ENCODE assay signal across 8 cellular contexts in genomic region chr18:12911025-12911927, GRCh38. TPM values are rescaled to one million over a fixed set of nuclear protein-coding genes. Genes with fewer than 3 reads are reported as not detected.
DNase-seq lines count a peak whose midpoint lies in the region; FAIRE-seq and TF ChIP-seq lines count a peak whose summit lies in the region.

No MANE protein-coding gene starts in this region.

- H4K8ac ChIP-seq in H1 (ENCODE audit: extremely low read depth, insufficient read depth, low read length), result peak overlapping the region; percentile 59

- no peak overlapping the region; the same call in 1 of the 2 replicates for H2AFZ ChIP-seq in H1 (ENCODE audit: low read length)
- peak overlapping the region; percentile 84 for H2AFZ ChIP-seq in osteoblast (ENCODE audit: low read length)

- H2BK12ac ChIP-seq in H1 (ENCODE audit: low read depth, low read length), result no peak overlapping the region

- H3K79me2 ChIP-seq in H1 (ENCODE audit: control insufficient read depth in 1 of 2, insufficient read depth in 2 of 2, low read length in 2 of 2) (no peaks in the 10 kb centered on the region), osteoblast (ENCODE audit: insufficient read depth, low read length) (no peaks in the 10 kb centered on the region)

- TF ChIP-seq CTCF in H1 (IDR thresholded peaks at IDR 0.05; ENCODE audit: control extremely low read depth in 1 of 3, insufficient read depth in 1 of 3, low read depth in 1 of 3, low read length in 3 of 3) (no peak), osteoblast (IDR thresholded peaks at IDR 0.05; ENCODE audit: extremely low read depth, low read depth, low read length) (no peak), thyroid gland (IDR thresholded peaks at IDR 0.05) (no peak)

- POLR2A ChIA-PET in CD8-positive, alpha-beta memory T cell (lab: Charles Lee), result interaction anchor here (0.9 to 2.4 kb wide), 3 partner anchors 10 to 534 kb away, joined by 7 to 9 read pairs (median 7); partner anchors contain the start of genes AFG3L2 and PTPN2
- POLR2A ChIA-PET in H1 (lab: Charles Lee; ENCODE audit: partially characterized antibody), result interaction anchor here (0.6 to 1.9 kb wide), 8 partner anchors 11 to 535 kb away, joined by 3 to 8 read pairs (median 4); partner anchors contain the start of genes CEP192, CEP76 and PSMG2

- TF ChIP-seq EP300 in H1 (IDR thresholded peaks at IDR 0.05; ENCODE audit: borderline replicate concordance in 1 of 2, low read depth in 2 of 2, low read length in 2 of 2), result no peak

- no peaks in the 10 kb centered on the region for H3K23me2 ChIP-seq in H1 (ENCODE audit: low read depth, low read length)

- TF ChIP-seq RAD21 in H1 (IDR thresholded peaks at IDR 0.05 in 1 of 2, conservative IDR thresholded peaks at IDR 0.05 in 1 of 2; ENCODE audit: low read depth in 2 of 2, low read length in 2 of 2), result no peak

- peaks cover 0 to 8% (median 0%) of the 10 kb centered on the region in 3 donors for H3K36me3 Mint-ChIP-seq in CD8-positive, alpha-beta memory T cell

- peak overlapping the region; percentile 39 for H3K4me3 ChIP-seq in CD8-positive, alpha-beta memory T cell (ENCODE audit: low read length)
- H3K4me3 ChIP-seq in H1 (ENCODE audit: extremely low read depth in 1 of 4, insufficient read depth in 2 of 4, low read depth in 3 of 4, low read length in 4 of 4) (peak overlapping the region in 1 of 4 experiments; percentile 25; a peak in 1 of 8 replicates), osteoblast (ENCODE audit: insufficient read depth, low read length) (no peak overlapping the region), thyroid gland (replicated peaks in 1 of 3) (peak overlapping the region in 1 of 3 donors; percentile 10)

- H3K27me3 Mint-ChIP-seq in CD8-positive, alpha-beta memory T cell, result no peaks in the 10 kb centered on the region

- H3K79me1 ChIP-seq in H1 (ENCODE audit: low read depth, low read length), result no peaks in the 10 kb centered on the region

- 0 out of 2 replicates have a peak overlapping the region, but pooled peaks have one; percentile 8 for H2BK15ac ChIP-seq in H1 (ENCODE audit: low read length)

- CTCF ChIA-PET in CD8-positive, alpha-beta memory T cell (lab: Charles Lee), result interaction anchor here (0.9 to 1.8 kb wide), 6 partner anchors 10 to 189 kb away, joined by 3 to 6 read pairs (median 4); no protein-coding TSS in a partner anchor
- CTCF ChIA-PET in H1 (lab: Charles Lee; ENCODE audit: partially characterized antibody), result interaction anchor here (0.7 to 1.7 kb wide), 9 partner anchors 9 to 519 kb away, joined by 3 to 5 read pairs (median 4); no protein-coding TSS in a partner anchor

- H3K27me3 ChIP-seq in CD8-positive, alpha-beta memory T cell (ENCODE audit: insufficient read depth, low read length, poor library complexity, severe bottlenecking), result no peaks in the 10 kb centered on the region
- H3K27me3 ChIP-seq in H1 (replicated peaks in 1 of 4; ENCODE audit: control insufficient read depth in 3 of 4, extremely low read depth in 1 of 4, insufficient read depth in 3 of 4, low read length in 3 of 4), result peaks cover 0 to 18% (median 6%) of the 10 kb centered on the region in 4 experiments; a peak in 4 of 7 replicates
- no peaks in the 10 kb centered on the region for H3K27me3 ChIP-seq in osteoblast (ENCODE audit: insufficient read depth, low read length)
- no peaks in the 10 kb centered on the region for H3K27me3 ChIP-seq in thyroid gland

- intact Hi-C loops in thyroid gland (cut with DNase I), result no loop called here

- H3K27ac ChIP-seq in CD8-positive, alpha-beta memory T cell (ENCODE audit: low read depth, low read length), result no peak overlapping the region
- H3K27ac ChIP-seq in H1 (ENCODE audit: low read depth, low read length) (no peak overlapping the region), osteoblast (ENCODE audit: low read depth, low read length) (no peak overlapping the region), thyroid gland (peak overlapping the region in 1 of 3 donors; percentile 25)

- no peak for FAIRE-seq in H1 (lab: Jason Lieb, UNC)

- no peak overlapping the region for H4K5ac ChIP-seq in H1 (ENCODE audit: insufficient read length, low read depth, low read length)

- peaks cover 4 to 14% (median 10%) of the 10 kb centered on the region in 5 donors for H3K9me3 Mint-ChIP-seq in CD8-positive, alpha-beta memory T cell

- H2BK120ac ChIP-seq in H1 (replicated peaks; ENCODE audit: low read depth, low read length), result no peak overlapping the region

- 71% methylated on average over 61 of the region's 75 CpGs; no CpG with 5 or more reads in 1 of the 2 experiments for whole genome bisulfite sequencing in H1 (ENCODE audit: extremely low coverage in 1 of 2, insufficient coverage in 1 of 2, insufficient read length in 1 of 2, insufficient replicate concordance in 2 of 2, low coverage in 1 of 2, low lambda C conversion rate in 2 of 2, missing lambda C conversion rate in 1 of 2), 2 experiments
- WGBS in thyroid gland, 2 donors, result 22 to 31% methylated on average over 11 to 49 of the region's 75 CpGs

- no peak for TF ChIP-seq POLR2A in H1 (IDR thresholded peaks at IDR 0.05; ENCODE audit: control extremely low read depth in 1 of 2, low read depth in 2 of 2, low read length in 2 of 2)
- peak in 1 of 2 donors; percentile 17 for TF ChIP-seq POLR2A in thyroid gland (IDR thresholded peaks at IDR 0.05)

- no peak overlapping the region for H3K56ac ChIP-seq in H1 (replicated peaks; ENCODE audit: insufficient read length, low read depth, low read length)

- H3K27ac Mint-ChIP-seq in CD8-positive, alpha-beta memory T cell, result peak overlapping the region in 5 of 8 donors; percentile 9 to 84 (median 60)

- peak; percentile 35 to 69 (median 52) for DNase-seq in CD8-positive, alpha-beta memory T cell
- peak; percentile 45 for DNase-seq in activated CD4-positive, alpha-beta T cell treated with anti-CD3 and anti-CD28 coated beads, Interleukin-2, amount 50 U/mL, for 1 hour
- peak in 1 of 2 experiments; percentile 52 for DNase-seq in H1 (ENCODE audit: low read depth in 1 of 2, low spot score in 2 of 2)
- peak; percentile 54 for DNase-seq in osteoblast (ENCODE audit: insufficient read length, low spot score, missing footprints)
- peak; percentile 90 to 91 for DNase-seq in thyroid gland
- no peak for DNase-seq in medulla oblongata (ENCODE audit: extremely low spot score)
- no peak for DNase-seq in AML-193 (lab: John Stamatoyannopoulos, UW)
- no peak for DNase-seq in COR-L47 (lab: John Stamatoyannopoulos, UW)

- H4K91ac ChIP-seq in H1 (replicated peaks; ENCODE audit: insufficient read length, low read length), result no peak overlapping the region

- H3K4me1 ChIP-seq in CD8-positive, alpha-beta memory T cell (ENCODE audit: insufficient read depth, low read length), result peaks cover 12% of the 10 kb centered on the region
- H3K4me1 ChIP-seq in H1 (replicated peaks in 1 of 4; ENCODE audit: control insufficient read depth in 3 of 4, insufficient read depth in 4 of 4, low read length in 3 of 4) (no peaks in the 10 kb centered on the region; a peak in 1 of 7 replicates), osteoblast (ENCODE audit: insufficient read depth, low read length) (peaks cover 23% of the 10 kb centered on the region), thyroid gland (peaks cover 11 to 23% of the 10 kb centered on the region in 2 donors)

- H2BK5ac ChIP-seq in H1 (ENCODE audit: low read depth, low read length), result no peak overlapping the region

- peak overlapping the region in 6 of 7 donors; percentile 60 to 70 (median 65) for H3K4me3 Mint-ChIP-seq in CD8-positive, alpha-beta memory T cell

- H3K36me3 ChIP-seq in CD8-positive, alpha-beta memory T cell (ENCODE audit: insufficient read depth, low read length), result no peaks in the 10 kb centered on the region
- no peaks in the 10 kb centered on the region for H3K36me3 ChIP-seq in H1 (ENCODE audit: control insufficient read depth in 2 of 4, insufficient read depth in 4 of 4, low read length in 3 of 4)
- H3K36me3 ChIP-seq in osteoblast (ENCODE audit: insufficient read depth, low read length), result no peaks in the 10 kb centered on the region
- no peaks in the 10 kb centered on the region for H3K36me3 ChIP-seq in thyroid gland

- H3K4ac ChIP-seq in H1 (replicated peaks; ENCODE audit: insufficient read length, low read depth, low read length), result no peak overlapping the region

- no peak overlapping the region for H3K23ac ChIP-seq in H1 (ENCODE audit: insufficient read length)

- peaks cover 9 to 15% (median 13%) of the 10 kb centered on the region in 3 donors for H3K4me1 Mint-ChIP-seq in CD8-positive, alpha-beta memory T cell

- H3K4me2 ChIP-seq in H1 (ENCODE audit: insufficient read depth in 1 of 2, low read depth in 2 of 2, low read length in 2 of 2) (peak overlapping the region; percentile 26 to 31; a peak in 3 of 4 replicates), osteoblast (ENCODE audit: insufficient read depth, low read length) (peak overlapping the region; percentile 36)

- peaks cover 8% of the 10 kb centered on the region for H3K9me3 ChIP-seq in CD8-positive, alpha-beta memory T cell (ENCODE audit: low read length)
- no peaks in the 10 kb centered on the region; a peak in 1 of 4 replicates for H3K9me3 ChIP-seq in H1 (ENCODE audit: insufficient read depth in 2 of 2, low read depth in 1 of 2, low read length in 1 of 2)
- no peaks in the 10 kb centered on the region for H3K9me3 ChIP-seq in osteoblast (ENCODE audit: low read depth, low read length)
- no peaks in the 10 kb centered on the region for H3K9me3 ChIP-seq in thyroid gland

- H2AK5ac ChIP-seq in H1 (ENCODE audit: low read depth, low read length), result no peak overlapping the region

- no peak overlapping the region for H2BK20ac ChIP-seq in H1 (ENCODE audit: low read length)

- no peaks in the 10 kb centered on the region for H4K20me1 ChIP-seq in H1 (replicated peaks in 1 of 2; ENCODE audit: control insufficient read depth in 1 of 2, insufficient read depth in 2 of 2, low read length in 2 of 2)
- no peaks in the 10 kb centered on the region for H4K20me1 ChIP-seq in osteoblast (ENCODE audit: insufficient read depth, low read length)

- H3K14ac ChIP-seq in H1 (ENCODE audit: insufficient read length), result no peak overlapping the region

- peak overlapping the region; percentile 51 for H3K18ac ChIP-seq in H1 (ENCODE audit: extremely low read depth, low read length)

- no peak overlapping the region for H3K9ac ChIP-seq in H1 (replicated peaks in 1 of 4; ENCODE audit: extremely low read depth in 1 of 4, low read depth in 3 of 4, low read length in 3 of 4)

RNA-seq across cellular contexts. Expression of gene PTPN2, which starts 27.2 kb away (rescaled TPM):
- total RNA-seq in CD8-positive, alpha-beta memory T cell, result 10 to 100 TPM; 52.6 to 60.3 TPM
- polyA plus RNA-seq in CD8-positive, alpha-beta memory T cell, result 91.9 TPM
- total RNA-seq in H1 (2021; fragmentation: NEBNext Ultra II Directional; extraction: Animal tissue kit (Norgen Biotek cat#: 25700)), result 54.0 and 54.5 TPM in 2 replicates
- polyA plus RNA-seq in H1 (2011; rRNA removed), result 11.6 and 16.4 TPM in 2 replicates
- 28.2 TPM for polyA plus RNA-seq in H1 (2011; cell fraction: cytosol; rRNA removed)
- 22.1 TPM for polyA plus RNA-seq in H1 (2011; cell fraction: nucleus; rRNA removed)
- 31.5 to 52.7 TPM (median 36.8 TPM) in 4 replicates for polyA plus RNA-seq in H1 (2012, experiment 1 of 2)
- polyA plus RNA-seq in H1 (2012, experiment 2 of 2), result 6.6 TPM
- polyA plus RNA-seq in H1 (2013, experiment 1 of 2), result 44.5 TPM
- polyA plus RNA-seq in H1 (2013, experiment 2 of 2), result 43.4 TPM
- polyA minus RNA-seq in H1 (2011; rRNA and poly(A)+ RNA removed), result 50.2 and 63.2 TPM in 2 replicates
- 27.0 TPM for polyA minus RNA-seq in H1 (2011; cell fraction: cytosol; rRNA and poly(A)+ RNA removed)
- polyA minus RNA-seq in H1 (2011; cell fraction: nucleus; rRNA and poly(A)+ RNA removed), result 39.9 TPM
- total RNA-seq in osteoblast, result 34.2 and 37.6 TPM in 2 replicates
- 10 to 100 TPM; 33.1 to 45.3 (median 37.7) TPM for total RNA-seq in thyroid gland

RNA-seq across cellular contexts. Expression of gene SEH1L, which starts 36.5 kb away (rescaled TPM):
- total RNA-seq in CD8-positive, alpha-beta memory T cell, result 100 to 1,000 TPM; 132 to 141 TPM
- polyA plus RNA-seq in CD8-positive, alpha-beta memory T cell, result 25.9 TPM
- total RNA-seq in H1 (2021; fragmentation: NEBNext Ultra II Directional; extraction: Animal tissue kit (Norgen Biotek cat#: 25700)), result 92.6 and 96.7 TPM in 2 replicates
- 31.9 and 41.7 TPM in 2 replicates for polyA plus RNA-seq in H1 (2011; rRNA removed)
- polyA plus RNA-seq in H1 (2011; cell fraction: cytosol; rRNA removed), result 43.4 TPM
- polyA plus RNA-seq in H1 (2011; cell fraction: nucleus; rRNA removed), result 27.8 TPM
- polyA plus RNA-seq in H1 (2012, experiment 1 of 2), result 37.0 to 49.9 TPM (median 42.1 TPM) in 4 replicates
- 7.6 TPM for polyA plus RNA-seq in H1 (2012, experiment 2 of 2)
- 28.0 TPM for polyA plus RNA-seq in H1 (2013, experiment 1 of 2)
- 30.0 TPM for polyA plus RNA-seq in H1 (2013, experiment 2 of 2)
- 134 and 195 TPM in 2 replicates for polyA minus RNA-seq in H1 (2011; rRNA and poly(A)+ RNA removed)
- 36.8 TPM for polyA minus RNA-seq in H1 (2011; cell fraction: cytosol; rRNA and poly(A)+ RNA removed)
- 53.9 TPM for polyA minus RNA-seq in H1 (2011; cell fraction: nucleus; rRNA and poly(A)+ RNA removed)
- total RNA-seq in osteoblast (45.7 and 51.0 TPM in 2 replicates), thyroid gland (10 to 100 TPM; 26.8 to 48.6 (median 34.9) TPM)

Comparison
In these comparisons a context has a peak if more than half of its experiments do, and no peak if none do; other contexts are left out.
1. DNase-seq: peak in CD8-positive, alpha-beta memory T cell (5 of 5), activated CD4-positive, alpha-beta T cell treated with anti-CD3 and anti-CD28 coated beads, Interleukin-2, amount 50 U/mL, for 1 hour (single experiment), osteoblast (single experiment) and thyroid gland (2 of 2); none in medulla oblongata (single experiment), AML-193 (0 of 2) and COR-L47 (single experiment).